In the genomic region with DNA sequence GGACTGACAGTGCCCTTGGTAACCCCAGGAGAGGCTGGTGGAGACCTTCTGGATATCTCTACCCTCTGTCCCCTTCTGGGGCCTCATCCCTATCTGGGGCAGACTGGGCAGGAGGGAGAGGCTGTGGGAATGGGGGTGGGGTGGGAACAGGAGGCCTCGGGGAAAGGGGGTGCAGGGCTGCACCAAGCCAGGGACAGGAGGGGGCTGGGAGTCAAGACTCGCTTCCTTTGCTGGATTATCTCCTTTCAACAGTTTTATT, we compare ENCODE assay signal across 11 cellular contexts. TPM values are rescaled to one million over a fixed set of nuclear protein-coding genes. Genes with fewer than 3 reads are reported as not detected.
A peak's percentile ranks its signal among the peaks of the same experiment; 100 is the strongest.
DNase-seq lines count a peak whose midpoint lies in the region; ATAC-seq, FAIRE-seq and TF ChIP-seq lines count a peak whose summit lies in the region.
"Had no signal": no experiment of that assay in that cellular context is flagged by ENCODE, and none has a peak within 500 bp of the region (broad histone marks: within the 10 kb centered on the region; RNA-seq: fewer than 3 reads in every experiment).

No MANE protein-coding gene starts in this region.

- H3K27me3 Mint-ChIP-seq in astrocyte (ENCODE audit: low read depth, unreplicated experiment): no peaks in the 10 kb centered on the region
- H3K27me3 Mint-ChIP-seq: activated CD4-positive, alpha-beta memory T cell treated with anti-CD3 and anti-CD28 coated beads for 36 hours had no signal

- H3K27me3 ChIP-seq in astrocyte (ENCODE audit: insufficient read depth, low read length) (no peaks in the 10 kb centered on the region), left lung (no peaks in the 10 kb centered on the region), stomach smooth muscle (ENCODE audit: control insufficient read depth in 1 of 2, insufficient read depth in 2 of 2, low read length in 2 of 2) (no peaks in the 10 kb centered on the region)
- H3K27me3 ChIP-seq: body of pancreas had no signal

- H3K4me1 ChIP-seq in HEK293 (ENCODE audit: control insufficient read depth, insufficient read depth, low read length) (peaks cover 10% of the 10 kb centered on the region; the same call in 1 of the 2 replicates), astrocyte (ENCODE audit: insufficient read depth, low read length) (peaks cover 20% of the 10 kb centered on the region), left lung (peaks cover 33 to 48% of the 10 kb centered on the region in 2 donors), stomach smooth muscle (ENCODE audit: control insufficient read depth, insufficient read depth, low read length) (peaks cover 31% of the 10 kb centered on the region)

- intact Hi-C loops in left lung (cut with DNase I): no loop called here

- H3K79me2 ChIP-seq in astrocyte (ENCODE audit: insufficient read depth, low read length): no peaks in the 10 kb centered on the region

- H3K27ac Mint-ChIP-seq in astrocyte (ENCODE audit: unreplicated experiment): peak overlapping the region; percentile 98
- H3K27ac Mint-ChIP-seq: activated CD4-positive, alpha-beta memory T cell treated with anti-CD3 and anti-CD28 coated beads for 36 hours had no signal

- H3K4me3 Mint-ChIP-seq in astrocyte (ENCODE audit: unreplicated experiment): peak overlapping the region; percentile 74
- H3K4me3 Mint-ChIP-seq: activated CD4-positive, alpha-beta memory T cell treated with anti-CD3 and anti-CD28 coated beads for 36 hours had no signal

- TF ChIP-seq CTCF in HEK293 (tag by site-specific recombination; IDR thresholded peaks at IDR 0.05) (no peak), astrocyte (IDR thresholded peaks at IDR 0.05; ENCODE audit: insufficient read depth, low read depth, low read length) (no peak), left lung (IDR thresholded peaks at IDR 0.05) (no peak)

- peak; percentile 6 for ATAC-seq in left lung
- no peak for ATAC-seq in GM18498 (IDR thresholded peaks at IDR 0.05; ENCODE audit: unreplicated experiment)
- no peak for ATAC-seq in GM21423 (IDR thresholded peaks at IDR 0.05; ENCODE audit: unreplicated experiment)

- H3K9ac ChIP-seq in astrocyte (ENCODE audit: low read length): peak overlapping the region; percentile 75
- H3K9ac ChIP-seq in stomach smooth muscle (ENCODE audit: low read length in 2 of 2): peak overlapping the region in 1 of 2 donors; percentile 72

- peaks cover 2% of the 10 kb centered on the region for H3K36me3 Mint-ChIP-seq in astrocyte (ENCODE audit: low read depth, unreplicated experiment)
- H3K36me3 Mint-ChIP-seq: activated CD4-positive, alpha-beta memory T cell treated with anti-CD3 and anti-CD28 coated beads for 36 hours had no signal

- peak overlapping the region; percentile 79 for H3K4me2 ChIP-seq in astrocyte (ENCODE audit: low read length)

- H3K27ac ChIP-seq in HEK293 (ENCODE audit: extremely low read depth, low read depth, low read length) (no peak overlapping the region; the same call in 1 of the 2 replicates), astrocyte (ENCODE audit: low read depth, low read length) (peak overlapping the region; percentile 93), left lung (peak overlapping the region; percentile 93 to 95), stomach smooth muscle (ENCODE audit: low read length) (peak overlapping the region; percentile 76)

- CTCF ChIA-PET in HEK293 (lab: Yijun Ruan, JAX): interaction anchor here (0.6 to 4.6 kb wide), 7 partner anchors 11 to 107 kb away, joined by 3 to 33 read pairs (median 3); a partner anchor contains a TSS

- H3K9me3 ChIP-seq in HEK293 (ENCODE audit: control insufficient read depth, insufficient read depth, low read depth, low read length) (no peaks in the 10 kb centered on the region), astrocyte (ENCODE audit: insufficient read depth, low read depth, low read length) (no peaks in the 10 kb centered on the region), left lung (no peaks in the 10 kb centered on the region), stomach smooth muscle (ENCODE audit: control insufficient read depth in 2 of 2, low read length in 2 of 2) (no peaks in the 10 kb centered on the region)
- H3K9me3 ChIP-seq: body of pancreas had no signal

- H4K20me1 ChIP-seq in astrocyte (ENCODE audit: insufficient read depth, low read length): no peaks in the 10 kb centered on the region

- POLR2A ChIA-PET in HEK293 (lab: Yijun Ruan, JAX): interaction anchor here (0.6 to 1.5 kb wide), 11 partner anchors 8 to 240 kb away, joined by 3 to 9 read pairs (median 3); a partner anchor contains a TSS

- no peaks in the 10 kb centered on the region for H3K9me3 Mint-ChIP-seq in astrocyte (ENCODE audit: unreplicated experiment)
- H3K9me3 Mint-ChIP-seq: activated CD4-positive, alpha-beta memory T cell treated with anti-CD3 and anti-CD28 coated beads for 36 hours had no signal

- peaks cover 23% of the 10 kb centered on the region for H3K4me1 Mint-ChIP-seq in astrocyte (ENCODE audit: low read depth, unreplicated experiment)

- DNase-seq in astrocyte (ENCODE audit: low read depth) (no peak), left lung (no peak), retina (no peak), cerebellum (ENCODE audit: low spot score) (no peak)
- DNase-seq: activated CD4-positive, alpha-beta memory T cell treated with anti-CD3 and anti-CD28 coated beads for 36 hours; stimulated activated CD4-positive, alpha-beta T cell treated with anti-CD3 and anti-CD28 coated beads, Interleukin-15, amount 100 ng/mL, for 24 hours had no signal

- H3K36me3 ChIP-seq in HEK293 (ENCODE audit: control insufficient read depth in 2 of 2, insufficient read depth in 1 of 2, low read length in 2 of 2): peaks cover 0 to 25% of the 10 kb centered on the region in 2 experiments; a peak in 2 of 3 replicates
- H3K36me3 ChIP-seq in astrocyte (ENCODE audit: insufficient read depth, low read length): peaks cover 3% of the 10 kb centered on the region
- peaks cover 0 to 34% of the 10 kb centered on the region in 2 donors for H3K36me3 ChIP-seq in left lung
- peaks cover 23 to 29% of the 10 kb centered on the region in 2 donors for H3K36me3 ChIP-seq in stomach smooth muscle (ENCODE audit: control insufficient read depth in 2 of 2, insufficient read depth in 2 of 2, low read length in 2 of 2)

- no peak for FAIRE-seq in astrocyte (lab: Jason Lieb, UNC)

- H3K4me3 ChIP-seq in HEK293 (ENCODE audit: low read depth, low read length): no peak overlapping the region
- H3K4me3 ChIP-seq in astrocyte (ENCODE audit: insufficient read depth, low read depth, low read length): no peak overlapping the region
- peak overlapping the region in 1 of 2 donors; percentile 25 for H3K4me3 ChIP-seq in left lung
- peak overlapping the region; percentile 57 to 69 for H3K4me3 ChIP-seq in stomach smooth muscle (ENCODE audit: low read length in 2 of 2)
- H3K4me3 ChIP-seq: body of pancreas had no signal

- no peak overlapping the region for H2AFZ ChIP-seq in astrocyte (ENCODE audit: low read depth, low read length)

TF ChIP-seq in HEK293, 187 proteins besides CTCF, POLR2A, EP300 and RAD21:
- TF ChIP-seq ZNF155 (tag by site-specific recombination; IDR thresholded peaks at IDR 0.05): no peak
- TF ChIP-seq ZNF223 (tag by site-specific recombination; IDR thresholded peaks at IDR 0.05): peak; percentile 49; the same call in 1 of the 2 replicates
- no peak for TF ChIP-seq ZNF837 (tag by site-specific recombination; IDR thresholded peaks at IDR 0.05)
- 0 out of 2 replicates have a peak, but pooled peaks have one; percentile 74 for TF ChIP-seq OVOL3 (tag by site-specific recombination; IDR thresholded peaks at IDR 0.05)
- TF ChIP-seq, protein P1, sequence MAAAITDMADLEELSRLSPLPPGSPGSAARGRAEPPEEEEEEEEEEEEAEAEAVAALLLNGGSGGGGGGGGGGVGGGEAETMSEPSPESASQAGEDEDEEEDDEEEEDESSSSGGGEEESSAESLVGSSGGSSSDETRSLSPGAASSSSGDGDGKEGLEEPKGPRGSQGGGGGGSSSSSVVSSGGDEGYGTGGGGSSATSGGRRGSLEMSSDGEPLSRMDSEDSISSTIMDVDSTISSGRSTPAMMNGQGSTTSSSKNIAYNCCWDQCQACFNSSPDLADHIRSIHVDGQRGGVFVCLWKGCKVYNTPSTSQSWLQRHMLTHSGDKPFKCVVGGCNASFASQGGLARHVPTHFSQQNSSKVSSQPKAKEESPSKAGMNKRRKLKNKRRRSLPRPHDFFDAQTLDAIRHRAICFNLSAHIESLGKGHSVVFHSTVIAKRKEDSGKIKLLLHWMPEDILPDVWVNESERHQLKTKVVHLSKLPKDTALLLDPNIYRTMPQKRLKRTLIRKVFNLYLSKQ (tag by site-specific recombination; IDR thresholded peaks at IDR 0.05; ENCODE audit: borderline replicate concordance): no peak
- TF ChIP-seq SCRT2 (tag by site-specific recombination; IDR thresholded peaks at IDR 0.05): 0 out of 2 replicates have a peak, but pooled peaks have one; percentile 10

RNA-seq across cellular contexts. Expression of a gene that starts 24.8 kb away (rescaled TPM):
- total RNA-seq in astrocyte (94.5 and 98.5 TPM in 2 replicates), left lung (10 to 100 TPM; 47.4 to 62.6 TPM), cerebellum (18.0 TPM)

RNA-seq across cellular contexts. Expression of a gene that starts 28.1 kb away (rescaled TPM):
- total RNA-seq in astrocyte (18.7 and 21.6 TPM in 2 replicates), left lung (10 to 100 TPM; 28.0 to 43.5 TPM), cerebellum (42.6 TPM)

RNA-seq across cellular contexts. Expression of a gene that starts 28.8 kb away (rescaled TPM):
- total RNA-seq in astrocyte (77.0 and 90.5 TPM in 2 replicates), left lung (10 to 100 TPM; 47.6 to 53.2 TPM), cerebellum (18.1 TPM)

RNA-seq across cellular contexts. Expression of a gene that starts 46.4 kb away (rescaled TPM):
- 1.6 and 2.3 TPM in 2 replicates for total RNA-seq in astrocyte
- total RNA-seq in left lung: 1 to 10 TPM; 2.3 to 2.7 TPM
- total RNA-seq in cerebellum: 1.4 TPM

Comparison
In these comparisons a context has a peak if more than half of its experiments do, and no peak if none do; other contexts are left out.
1. H3K4me3 ChIP-seq: peak in stomach smooth muscle (2 of 2); none in HEK293 (single experiment) and astrocyte (single experiment).